Comparison of ENCODE assay signal across 8 cellular contexts in the genomic region with DNA sequence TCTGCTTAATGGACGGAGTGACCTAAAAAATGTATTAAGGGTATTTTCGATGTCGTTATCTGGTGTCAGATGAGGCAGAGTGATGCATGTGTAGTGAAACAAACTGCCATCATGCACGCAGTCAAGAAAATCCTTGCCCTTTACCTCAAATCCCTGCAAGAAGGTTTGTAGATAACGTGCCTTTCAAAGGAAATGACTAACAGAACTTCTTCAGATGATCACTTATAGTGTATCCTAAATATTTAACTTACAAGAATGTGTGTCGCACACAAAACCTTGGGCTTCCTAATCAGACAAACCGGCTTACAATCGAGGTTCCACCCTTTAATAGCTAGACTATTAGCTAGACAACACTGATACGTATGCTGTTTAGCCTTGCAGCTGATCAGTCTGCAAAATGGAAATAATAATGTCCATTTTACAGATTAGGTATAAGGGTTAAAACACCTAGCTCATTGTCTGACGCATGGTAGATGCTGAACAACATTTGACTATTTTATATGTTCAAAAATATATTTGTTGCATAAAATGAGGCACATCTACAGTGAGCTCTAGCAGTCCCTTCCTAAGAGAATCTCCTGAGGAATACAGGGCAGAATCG. TPM values are rescaled to one million over a fixed set of nuclear protein-coding genes. Genes with fewer than 3 reads are reported as not detected.
A peak's percentile ranks its signal among the peaks of the same experiment; 100 is the strongest.
DNase-seq lines count a peak whose midpoint lies in the region; ATAC-seq and TF ChIP-seq lines count a peak whose summit lies in the region.

No MANE protein-coding gene starts in this region.

- H3K27ac Mint-ChIP-seq in osteocyte (ENCODE audit: unreplicated experiment), result peak overlapping the region; percentile 94

- TF ChIP-seq CTCF in osteocyte (IDR thresholded peaks at IDR 0.05), result no peak

- H3K4me1 Mint-ChIP-seq in osteocyte (ENCODE audit: unreplicated experiment), result peaks cover 35% of the 10 kb centered on the region

- peaks cover 7% of the 10 kb centered on the region for H3K36me3 Mint-ChIP-seq in osteocyte (ENCODE audit: unreplicated experiment)

- H3K4me3 ChIP-seq in Jurkat, Clone E6-1 (ENCODE audit: low read length), result peak overlapping the region; percentile 89
- peak overlapping the region; percentile 87 for H3K4me3 ChIP-seq in ectodermal cell (ENCODE audit: insufficient read depth, low read depth, low read length)

- DNase-seq in Jurkat, Clone E6-1 (ENCODE audit: low read depth, low spot score), result no peak
- DNase-seq in osteocyte (ENCODE audit: extremely low spot score, unreplicated experiment), result no peak
- no peak for DNase-seq in activated gamma-delta T cell (lab: John Stamatoyannopoulos, UW)
- DNase-seq in NAMALWA (ENCODE audit: low spot score), result no peak

- H3K36me3 ChIP-seq in ES-I3 (ENCODE audit: insufficient read depth, low read length) (no peaks in the 10 kb centered on the region; the same call in none of the 2 replicates), ectodermal cell (ENCODE audit: control insufficient read depth, insufficient read depth, low read length) (no peaks in the 10 kb centered on the region)

- H3K27me3 ChIP-seq in ectodermal cell (ENCODE audit: control insufficient read depth, insufficient read depth, low read length, poor library complexity, severe bottlenecking), result no peaks in the 10 kb centered on the region

- H3K4me1 ChIP-seq in ES-I3 (ENCODE audit: insufficient read depth, low read length) (peaks cover 11% of the 10 kb centered on the region), ectodermal cell (ENCODE audit: control insufficient read depth, insufficient read depth, low read length) (peaks cover 13% of the 10 kb centered on the region)

- no peak for ATAC-seq in HG03159 (IDR thresholded peaks at IDR 0.05; ENCODE audit: unreplicated experiment)
- no peak for ATAC-seq in GM19395 (IDR thresholded peaks at IDR 0.05; ENCODE audit: unreplicated experiment)

- peak overlapping the region; percentile 90 for H3K4me3 Mint-ChIP-seq in osteocyte (ENCODE audit: unreplicated experiment)

- 59 to 63% methylated on average over 11 of the region's 11 CpGs for WGBS in ectodermal cell, 2 experiments

- H3K9me3 Mint-ChIP-seq in osteocyte (ENCODE audit: unreplicated experiment), result no peaks in the 10 kb centered on the region

- H3K9me3 ChIP-seq in ES-I3 (ENCODE audit: control insufficient read depth, insufficient read depth, low read length), result no peaks in the 10 kb centered on the region
- no peaks in the 10 kb centered on the region for H3K9me3 ChIP-seq in ectodermal cell (ENCODE audit: control insufficient read depth, low read length)

- H3K27me3 Mint-ChIP-seq in osteocyte (ENCODE audit: unreplicated experiment), result no peaks in the 10 kb centered on the region

- peak overlapping the region; percentile 88 for H3K9ac ChIP-seq in ES-I3 (ENCODE audit: low read depth, low read length)

- H3K27ac ChIP-seq in ectodermal cell (ENCODE audit: insufficient read depth, low read depth, low read length, poor library complexity, severe bottlenecking), result no peak overlapping the region

RNA-seq across cellular contexts. Expression of a gene that starts 0.6 kb away (rescaled TPM):
- 578 TPM for polyA plus RNA-seq in Jurkat, Clone E6-1 (2012; ENCODE audit: insufficient read depth, insufficient read length)
- polyA plus RNA-seq in ectodermal cell (2013, experiment 1 of 4), result 174 TPM
- 170 TPM for polyA plus RNA-seq in ectodermal cell (2013, experiment 2 of 4)
- 172 TPM for polyA plus RNA-seq in ectodermal cell (2013, experiment 3 of 4)
- polyA plus RNA-seq in ectodermal cell (2013, experiment 4 of 4), result 191 TPM
- 164 and 168 TPM in 2 replicates for total RNA-seq in osteocyte
